In genomic region chr7:98557538-98558031, GRCh38 we compare ENCODE assay signal across 28 cellular contexts. TPM values are rescaled to one million over a fixed set of nuclear protein-coding genes. Genes with fewer than 3 reads are reported as not detected.
A peak's percentile ranks its signal among the peaks of the same experiment; 100 is the strongest.
DNase-seq lines count a peak whose midpoint lies in the region; ATAC-seq and TF ChIP-seq lines count a peak whose summit lies in the region.
"Had no signal": no experiment of that assay in that cellular context is flagged by ENCODE, and none has a peak within 500 bp of the region (broad histone marks: within the 10 kb centered on the region; RNA-seq: fewer than 3 reads in every experiment).

No MANE protein-coding gene starts in this region.

- H3K9me3 ChIP-seq in H9 (ENCODE audit: control insufficient read depth, low read depth, low read length) (no peaks in the 10 kb centered on the region), body of pancreas (no peaks in the 10 kb centered on the region)
- H3K9me3 ChIP-seq: lower lobe of right lung, mucosa of descending colon, upper lobe of right lung had no signal

- no peak overlapping the region for H4K8ac ChIP-seq in H9 (replicated peaks; ENCODE audit: insufficient read length, low read depth, low read length)

- H4K91ac ChIP-seq in H9 (ENCODE audit: insufficient read length, low read depth, low read length): no peak overlapping the region

- H2AFZ ChIP-seq in H9 (ENCODE audit: low read length): no peak overlapping the region

- no peak overlapping the region for H2BK15ac ChIP-seq in H9 (ENCODE audit: low read depth, low read length)

- no peak overlapping the region for H2BK12ac ChIP-seq in H9 (ENCODE audit: insufficient read length, low read depth, low read length)

- H3K27ac ChIP-seq in H9 (ENCODE audit: insufficient read length, low read depth, low read length) (no peak overlapping the region), body of pancreas (no peak overlapping the region)
- H3K27ac ChIP-seq: epithelial cell of prostate, HL-60, KMS-11, lower lobe of right lung, skin epidermis, upper lobe of right lung had no signal

- H3K27me3 Mint-ChIP-seq in H9 (ENCODE audit: low read depth) (peaks cover 9% of the 10 kb centered on the region), osteocyte (ENCODE audit: unreplicated experiment) (no peaks in the 10 kb centered on the region)
- no peaks in the 10 kb centered on the region for H3K27me3 Mint-ChIP-seq in activated CD4-positive, alpha-beta T cell treated with anti-CD3 and anti-CD28 coated beads, Interleukin-2, amount 10 ng/mL, durations not matched to agents 7 days and 5 days
- H3K27me3 Mint-ChIP-seq: activated CD4-positive, alpha-beta T cell treated with anti-CD3 and anti-CD28 coated beads for 36 hours had no signal

- no peak overlapping the region for H3K4me3 Mint-ChIP-seq in H9
- H3K4me3 Mint-ChIP-seq in osteocyte (ENCODE audit: unreplicated experiment): no peak overlapping the region
- no peak overlapping the region for H3K4me3 Mint-ChIP-seq in activated CD4-positive, alpha-beta T cell treated with anti-CD3 and anti-CD28 coated beads, Interleukin-2, amount 10 ng/mL, durations not matched to agents 7 days and 5 days
- H3K4me3 Mint-ChIP-seq: activated CD4-positive, alpha-beta T cell treated with anti-CD3 and anti-CD28 coated beads for 36 hours; activated naive CD8-positive, alpha-beta T cell treated with anti-CD3 and anti-CD28 coated beads, Interleukin-2, amount 50 U/mL, for 24 hours; activated T-cell treated with anti-CD3 and anti-CD28 coated beads, Interleukin-2, amount 50 U/mL, for 24 hours; brain; CD14-positive monocyte; HFFc6; natural killer cell treated with Interleukin-12 subunit alpha and Interleukin-12 subunit beta and Interleukin-15 and Interleukin-18, amount 100 ng/mL, for 72 hours had no signal

- H2BK120ac ChIP-seq in H9 (ENCODE audit: low read depth, low read length, poor library complexity, severe bottlenecking): no peak overlapping the region

- no peaks in the 10 kb centered on the region for H3K4me1 ChIP-seq in H9 (ENCODE audit: insufficient read depth, low read length)
- H3K4me1 ChIP-seq in body of pancreas: peaks cover 10% of the 10 kb centered on the region
- H3K4me1 ChIP-seq: lower lobe of right lung, upper lobe of right lung had no signal

- CTCF ChIA-PET in activated CD4-positive, alpha-beta T cell treated with anti-CD3 and anti-CD28 coated beads, Interleukin-2, amount 10 ng/mL, durations not matched to agents 7 days and 5 days (lab: Charles Lee): no interaction called here

- H4K20me1 ChIP-seq in H9 (ENCODE audit: control insufficient read depth, insufficient read depth, insufficient read length): no peaks in the 10 kb centered on the region

- peaks cover 21 to 26% of the 10 kb centered on the region in 2 experiments for H3K9me3 Mint-ChIP-seq in H9
- H3K9me3 Mint-ChIP-seq in osteocyte (ENCODE audit: unreplicated experiment): peaks cover 4% of the 10 kb centered on the region
- peaks cover 2% of the 10 kb centered on the region for H3K9me3 Mint-ChIP-seq in activated CD4-positive, alpha-beta T cell treated with anti-CD3 and anti-CD28 coated beads, Interleukin-2, amount 10 ng/mL, durations not matched to agents 7 days and 5 days
- H3K9me3 Mint-ChIP-seq: natural killer cell treated with Interleukin-12 subunit alpha and Interleukin-12 subunit beta and Interleukin-15 and Interleukin-18, amount 100 ng/mL, for 72 hours had no signal

- no peaks in the 10 kb centered on the region for H3K79me2 ChIP-seq in H9 (ENCODE audit: insufficient read depth, low read length)

- H2BK5ac ChIP-seq in H9 (ENCODE audit: insufficient read length, low read length): no peak overlapping the region

- no peak overlapping the region for H3K23ac ChIP-seq in H9 (ENCODE audit: insufficient read length, low read depth, low read length)

- WGBS in H9 (ENCODE audit: extremely low coverage, insufficient read length, low lambda C conversion rate): no CpG with 5 or more reads among the region's 11 CpGs
- WGBS in body of pancreas, 2 donors: 21 to 24% methylated on average over 11 of the region's 11 CpGs

- H3K4ac ChIP-seq in H9 (ENCODE audit: low read depth, low read length): no peak overlapping the region

- H3K14ac ChIP-seq in H9 (ENCODE audit: insufficient read depth, low read length): 0 out of 2 replicates have a peak overlapping the region, but pooled peaks have one; percentile 22

- no peaks in the 10 kb centered on the region for H3K27me3 ChIP-seq in H9 (ENCODE audit: insufficient read depth, low read length)
- no peaks in the 10 kb centered on the region for H3K27me3 ChIP-seq in body of pancreas
- H3K27me3 ChIP-seq: upper lobe of right lung had no signal

- H3K23me2 ChIP-seq in H9 (ENCODE audit: insufficient read length, low read depth, low read length, poor library complexity, severe bottlenecking): no peaks in the 10 kb centered on the region

- H3K27ac Mint-ChIP-seq in H9: no peak overlapping the region
- peak overlapping the region; percentile 13 for H3K27ac Mint-ChIP-seq in osteocyte (ENCODE audit: unreplicated experiment)
- H3K27ac Mint-ChIP-seq in activated CD4-positive, alpha-beta T cell treated with anti-CD3 and anti-CD28 coated beads, Interleukin-2, amount 10 ng/mL, durations not matched to agents 7 days and 5 days: no peak overlapping the region
- H3K27ac Mint-ChIP-seq: activated CD4-positive, alpha-beta T cell treated with anti-CD3 and anti-CD28 coated beads for 36 hours; activated naive CD8-positive, alpha-beta T cell treated with anti-CD3 and anti-CD28 coated beads, Interleukin-2, amount 50 U/mL, for 24 hours; activated T-cell treated with anti-CD3 and anti-CD28 coated beads, Interleukin-2, amount 50 U/mL, for 24 hours; brain; CD14-positive monocyte; HFFc6; natural killer cell treated with Interleukin-12 subunit alpha and Interleukin-12 subunit beta and Interleukin-15 and Interleukin-18, amount 100 ng/mL, for 72 hours had no signal

- H2BK20ac ChIP-seq in H9 (ENCODE audit: low read depth, low read length, poor library complexity, severe bottlenecking): no peak overlapping the region

- no peaks in the 10 kb centered on the region for H3K36me3 ChIP-seq in body of pancreas (replicated peaks in 1 of 2; ENCODE audit: insufficient read depth in 1 of 2, low read depth in 2 of 2)
- H3K36me3 ChIP-seq: lower lobe of right lung, upper lobe of right lung had no signal

- no peak overlapping the region for H3K4me2 ChIP-seq in H9 (ENCODE audit: insufficient read depth, insufficient read length, low read length)
- H3K4me2 ChIP-seq: KMS-11 had no signal

- intact Hi-C loops in body of pancreas (cut with DNase I): no loop called here

- H3K18ac ChIP-seq in H9 (ENCODE audit: insufficient read length, low read depth, low read length): no peak overlapping the region

- no peak for TF ChIP-seq CTCF in H9 (conservative IDR thresholded peaks at IDR 0.05)
- no peak for TF ChIP-seq CTCF in body of pancreas (IDR thresholded peaks at IDR 0.05)
- TF ChIP-seq CTCF in osteocyte (IDR thresholded peaks at IDR 0.05): no peak

- no peak overlapping the region for H3T11ph ChIP-seq in H9 (ENCODE audit: low read length)

- no peak for TF ChIP-seq POLR2A in body of pancreas (IDR thresholded peaks at IDR 0.05)

- in situ Hi-C loops in G401 (cut with HindIII; ENCODE audit: low sequenced_read_pairs): no loop called here

- H3K36me3 Mint-ChIP-seq in H9 (ENCODE audit: insufficient read depth in 1 of 3, low read depth in 3 of 3) (peaks cover 2 to 11% (median 6%) of the 10 kb centered on the region in 3 experiments; a peak in 5 of 7 replicates), osteocyte (ENCODE audit: unreplicated experiment) (no peaks in the 10 kb centered on the region)
- no peaks in the 10 kb centered on the region for H3K36me3 Mint-ChIP-seq in activated CD4-positive, alpha-beta T cell treated with anti-CD3 and anti-CD28 coated beads, Interleukin-2, amount 10 ng/mL, durations not matched to agents 7 days and 5 days (ENCODE audit: low read depth)
- H3K36me3 Mint-ChIP-seq: brain; CD14-positive monocyte; natural killer cell treated with Interleukin-12 subunit alpha and Interleukin-12 subunit beta and Interleukin-15 and Interleukin-18, amount 100 ng/mL, for 72 hours had no signal

- H2AK5ac ChIP-seq in H9 (ENCODE audit: insufficient read length, low read length): no peak overlapping the region

- POLR2A ChIA-PET in activated CD4-positive, alpha-beta T cell treated with anti-CD3 and anti-CD28 coated beads, Interleukin-2, amount 10 ng/mL, durations not matched to agents 7 days and 5 days (lab: Charles Lee): no interaction called here

- no peak for DNase-seq in H9
- DNase-seq in NCI-H2171 treated with DMSO at 0.1 percent for 48 hours (lab: John Stamatoyannopoulos, UW): peak; percentile 86
- peak; percentile 26 to 63 (median 61) for DNase-seq in body of pancreas
- DNase-seq in osteocyte (ENCODE audit: extremely low spot score, unreplicated experiment): no peak
- DNase-seq in inferior parietal cortex (ENCODE audit: extremely low spot score): no peak
- DNase-seq in activated CD4-positive, alpha-beta T cell treated with anti-CD3 and anti-CD28 coated beads, Interleukin-2, amount 10 ng/mL, durations not matched to agents 7 days and 5 days: no peak
- no peak for DNase-seq in G401 (ENCODE audit: low spot score)
- DNase-seq: activated CD4-positive, alpha-beta T cell treated with anti-CD3 and anti-CD28 coated beads for 36 hours; activated gamma-delta T cell treated with Interleukin-2 at 50 U/mL for 16 hours; activated naive CD8-positive, alpha-beta T cell treated with anti-CD3 and anti-CD28 coated beads, Interleukin-2, amount 50 U/mL, for 24 hours; activated T-cell treated with anti-CD3 and anti-CD28 coated beads, Interleukin-2, amount 50 U/mL, for 24 hours; HFFc6; kidney glomerular epithelial cell; lower lobe of right lung; MM.1S; mucosa of descending colon; NCI-H1417 treated with DMSO at 0.1 percent for 48 hours; NCI-H748 treated with DMSO at 0.1 percent for 48 hours; retina; stimulated activated CD4-positive, alpha-beta T cell treated with anti-CD3 and anti-CD28 coated beads, Interleukin-2, amount 100 ng/mL, for 24 hours; upper lobe of right lung had no signal

- no peaks in the 10 kb centered on the region for H3K79me1 ChIP-seq in H9 (ENCODE audit: insufficient read depth, low read depth, low read length, poor library complexity, severe bottlenecking)

- no peak overlapping the region for H3K4me3 ChIP-seq in body of pancreas
- H3K4me3 ChIP-seq: lower lobe of right lung, mucosa of descending colon, skin epidermis, upper lobe of right lung had no signal

- H3K4me1 Mint-ChIP-seq in H9 (peaks cover 0 to 6% of the 10 kb centered on the region in 2 experiments; a peak in 2 of 4 replicates), osteocyte (ENCODE audit: unreplicated experiment) (peaks cover 13% of the 10 kb centered on the region)
- no peaks in the 10 kb centered on the region for H3K4me1 Mint-ChIP-seq in activated CD4-positive, alpha-beta T cell treated with anti-CD3 and anti-CD28 coated beads, Interleukin-2, amount 10 ng/mL, durations not matched to agents 7 days and 5 days
- H3K4me1 Mint-ChIP-seq: activated CD4-positive, alpha-beta T cell treated with anti-CD3 and anti-CD28 coated beads for 36 hours; activated naive CD8-positive, alpha-beta T cell treated with anti-CD3 and anti-CD28 coated beads, Interleukin-2, amount 50 U/mL, for 24 hours; CD14-positive monocyte had no signal

- peak; percentile 74 for ATAC-seq in body of pancreas
- ATAC-seq: activated CD4-positive, alpha-beta T cell treated with anti-CD3 and anti-CD28 coated beads for 36 hours; activated naive CD8-positive, alpha-beta T cell treated with anti-CD3 and anti-CD28 coated beads, Interleukin-2, amount 50 U/mL, for 24 hours; lower lobe of right lung; mucosa of descending colon; natural killer cell treated with Interleukin-12 subunit alpha and Interleukin-12 subunit beta and Interleukin-15 and Interleukin-18, amount 100 ng/mL, for 72 hours; upper lobe of right lung had no signal

- no peak overlapping the region for H4K5ac ChIP-seq in H9 (ENCODE audit: insufficient read length, low read depth, low read length)

- H3K56ac ChIP-seq in H9 (ENCODE audit: insufficient read length, low read depth, low read length): no peak overlapping the region

- no peak overlapping the region for H3K9ac ChIP-seq in H9 (ENCODE audit: extremely low read depth, insufficient read length, low read length)
- H3K9ac ChIP-seq: KMS-11 had no signal

RNA-seq across cellular contexts. Expression of gene NPTX2, which starts 59.5 kb away (rescaled TPM):
- 8.1 and 8.4 TPM in 2 replicates for total RNA-seq in H9 (2021)
- 10 to 100 TPM; 18.4 to 37.2 TPM for total RNA-seq in body of pancreas
- 5.0 and 5.1 TPM in 2 replicates for total RNA-seq in osteocyte
- not detected for total RNA-seq in activated CD4-positive, alpha-beta T cell treated with anti-CD3 and anti-CD28 coated beads, Interleukin-2, amount 10 ng/mL, durations not matched to agents 7 days and 5 days
- 0.03 TPM in 1 of 2 replicates, not detected in the other for total RNA-seq in G401 (2014; rRNA removed; shearing (Covaris generic))
- total RNA-seq: activated CD4-positive, alpha-beta T cell treated with anti-CD3 and anti-CD28 coated beads for 36 hours; HFFc6 had no signal

Comparison
In these comparisons a context has a peak if more than half of its experiments do, and no peak if none do; other contexts are left out.
1. DNase-seq: peak in NCI-H2171 treated with DMSO at 0.1 percent for 48 hours (single experiment) and body of pancreas (4 of 4); none in H9 (single experiment), osteocyte (single experiment), inferior parietal cortex (single experiment), activated CD4-positive, alpha-beta T cell treated with anti-CD3 and anti-CD28 coated beads, Interleukin-2, amount 10 ng/mL, durations not matched to agents 7 days and 5 days (single experiment) and G401 (single experiment).